Comparison of ENCODE assay signal across 15 cellular contexts in genomic region chr1:52635321-52636089, GRCh38. TPM values are rescaled to one million over a fixed set of nuclear protein-coding genes. Genes with fewer than 3 reads are reported as not detected.
DNase-seq lines count a peak whose midpoint lies in the region; ATAC-seq and TF ChIP-seq lines count a peak whose summit lies in the region.
"Had no signal": no experiment of that assay in that cellular context is flagged by ENCODE, and none has a peak within 500 bp of the region (broad histone marks: within the 10 kb centered on the region; RNA-seq: fewer than 3 reads in every experiment).

No MANE protein-coding gene starts in this region.

- no peaks in the 10 kb centered on the region for H3K36me3 ChIP-seq in SU-DHL-6 (ENCODE audit: low read length)
- H3K36me3 ChIP-seq in colonic mucosa, result no peaks in the 10 kb centered on the region
- H3K36me3 ChIP-seq: thoracic aorta had no signal

- H3K79me2 ChIP-seq in SU-DHL-6 (ENCODE audit: insufficient read depth, low read length), result peaks cover 76% of the 10 kb centered on the region
- H3K79me2 ChIP-seq: hepatocyte had no signal

- peak overlapping the region; percentile 80 for H3K4me2 ChIP-seq in SU-DHL-6 (ENCODE audit: low read depth, low read length, poor library complexity, severe bottlenecking)
- H3K4me2 ChIP-seq: hepatocyte had no signal

- no peaks in the 10 kb centered on the region for H3K9me3 ChIP-seq in SU-DHL-6 (ENCODE audit: insufficient read depth, low read length)
- no peaks in the 10 kb centered on the region for H3K9me3 ChIP-seq in colonic mucosa
- H3K9me3 ChIP-seq: thoracic aorta had no signal

- no peak for TF ChIP-seq CTCF in CD14-positive monocyte (IDR thresholded peaks at IDR 0.05)
- no peak for TF ChIP-seq CTCF in SU-DHL-6 (IDR thresholded peaks at IDR 0.05; ENCODE audit: insufficient read depth, low read length, poor library complexity, severe bottlenecking)
- TF ChIP-seq CTCF in colonic mucosa (IDR thresholded peaks at IDR 0.05), result no peak

- peak overlapping the region; percentile 97 for H3K9ac ChIP-seq in SU-DHL-6 (ENCODE audit: low read length)
- no peak overlapping the region for H3K9ac ChIP-seq in colonic mucosa (ENCODE audit: low read depth in 2 of 2, low read length in 2 of 2)

- peak overlapping the region in 4 of 7 donors; percentile 8 to 40 (median 34) for H3K27ac Mint-ChIP-seq in CD14-positive monocyte

- peak overlapping the region; percentile 61 for H3K4me3 ChIP-seq in SU-DHL-6 (ENCODE audit: insufficient read depth, low read length, poor library complexity, severe bottlenecking)
- no peak overlapping the region for H3K4me3 ChIP-seq in colonic mucosa
- H3K4me3 ChIP-seq: hepatocyte, thoracic aorta had no signal

- DNase-seq in CD14-positive monocyte (ENCODE audit: low spot score) (no peak), EH (ENCODE audit: low read depth) (peak; percentile 22), colonic mucosa (peak; percentile 45), GM19240 (ENCODE audit: insufficient read length, low spot score) (no peak), islet precursor cell (no peak), NCI-H1436 (lab: John Stamatoyannopoulos, UW) (no peak)
- DNase-seq: activated gamma-delta T cell treated with Interleukin-2 at 50 U/mL for 16 hours, NCI-H1048, nucleus accumbens had no signal

- H3K4me1 ChIP-seq in colonic mucosa, result no peaks in the 10 kb centered on the region

- no peak overlapping the region for H3K4me3 Mint-ChIP-seq in CD14-positive monocyte

- peaks cover 59% of the 10 kb centered on the region for H3K4me1 Mint-ChIP-seq in CD14-positive monocyte

- no peak overlapping the region for H2AFZ ChIP-seq in SU-DHL-6 (ENCODE audit: low read depth, low read length, severe bottlenecking)
- H2AFZ ChIP-seq: hepatocyte had no signal

- H4K20me1 ChIP-seq in SU-DHL-6 (ENCODE audit: low read depth, low read length), result no peaks in the 10 kb centered on the region

- intact Hi-C loops in CD14-positive monocyte (cut with micrococcal nuclease), result loop anchor here (10.0 kb wide), 1 partner anchor 81 kb away; the partner anchor contains the start of gene TUT4 (in 2 of the 2)
- intact Hi-C loops in colonic mucosa (cut with DNase I), result no loop called here

- H3K27me3 ChIP-seq in SU-DHL-6 (ENCODE audit: low read length), result no peaks in the 10 kb centered on the region
- H3K27me3 ChIP-seq in colonic mucosa, result peaks cover 23% of the 10 kb centered on the region

- H3K27me3 Mint-ChIP-seq in CD14-positive monocyte (ENCODE audit: low read depth in 3 of 3), result peaks cover 28 to 29% (median 29%) of the 10 kb centered on the region in 3 donors

- no peak for ATAC-seq in GM19463 (IDR thresholded peaks at IDR 0.05; ENCODE audit: unreplicated experiment)
- ATAC-seq: esophagus mucosa had no signal

- peaks cover 0 to 16% of the 10 kb centered on the region in 2 donors for H3K36me3 Mint-ChIP-seq in CD14-positive monocyte

- H3K27ac ChIP-seq in SU-DHL-6 (ENCODE audit: low read depth, low read length) (peak overlapping the region; percentile 96), colonic mucosa (no peak overlapping the region)
- H3K27ac ChIP-seq: C4-2B, hepatocyte, thoracic aorta had no signal

- H3K9me3 Mint-ChIP-seq in CD14-positive monocyte, result peaks cover 0 to 6% (median 3%) of the 10 kb centered on the region in 7 donors

- H3F3A ChIP-seq in SU-DHL-6 (ENCODE audit: insufficient read depth), result peaks cover 32% of the 10 kb centered on the region

- H3K9me2 ChIP-seq in SU-DHL-6 (replicated peaks; ENCODE audit: insufficient read depth, low read length), result no peaks in the 10 kb centered on the region

RNA-seq across cellular contexts. Expression of gene SHISAL2A, which starts 2.5 kb away (rescaled TPM):
- polyA plus RNA-seq in CD14-positive monocyte, result under 1 TPM in 1 of 2 donors, not detected in 1; 0.28 TPM
- under 1 TPM in 1 of 2 donors, not detected in 1; 0.22 TPM for total RNA-seq in colonic mucosa

RNA-seq across cellular contexts. Expression of gene GPX7, which starts 33.3 kb away (rescaled TPM):
- polyA plus RNA-seq in CD14-positive monocyte, result 1 to 10 TPM; 2.9 to 3.3 TPM
- total RNA-seq in colonic mucosa, result 1 to 10 TPM; 1.8 to 6.0 TPM

Comparison
In these comparisons a context has a peak if more than half of its experiments do, and no peak if none do; other contexts are left out.
1. DNase-seq: peak in EH (single experiment) and colonic mucosa (single experiment); none in CD14-positive monocyte (single experiment), GM19240 (single experiment), islet precursor cell (single experiment) and NCI-H1436 (single experiment).